29 cellular contexts compared by ENCODE assay signal in the genomic region with DNA sequence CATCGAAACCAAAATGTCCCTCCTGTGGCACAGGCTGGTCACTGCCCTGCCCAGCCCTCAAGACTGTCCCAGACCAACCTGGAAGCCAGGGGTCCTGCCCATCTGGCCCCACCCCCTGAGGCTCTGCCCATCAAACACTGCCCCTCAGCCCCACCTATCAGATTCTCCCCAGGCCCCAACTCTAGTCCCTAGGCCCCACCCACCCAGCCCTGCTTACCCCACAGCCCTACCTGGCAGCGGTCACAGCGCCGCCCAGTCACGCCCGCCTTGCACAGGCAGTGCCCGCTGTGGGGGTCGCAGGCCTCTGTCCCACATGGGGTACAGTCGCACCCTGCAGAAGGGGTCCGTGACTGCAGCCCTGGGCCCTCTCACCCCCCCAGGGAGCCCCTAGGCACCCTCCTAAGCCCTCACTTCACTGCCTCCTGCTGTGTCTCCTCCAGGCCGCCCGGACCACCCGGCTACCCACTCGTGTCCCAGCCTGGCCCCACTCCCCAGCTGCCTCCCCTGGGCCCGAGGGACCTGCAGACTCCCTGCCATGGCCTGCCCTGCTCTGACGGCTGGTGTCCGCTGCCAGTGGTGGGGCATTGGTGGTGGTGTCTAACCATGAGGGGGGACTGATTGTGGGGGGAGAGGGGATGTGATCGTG.
"Had no signal": no experiment of that assay in that cellular context is flagged by ENCODE, and none has a peak within 500 bp of the region (broad histone marks: within the 10 kb centered on the region; RNA-seq: fewer than 3 reads in every experiment).

No MANE protein-coding gene starts in this region.

- H3K4me1 ChIP-seq: ascending aorta, heart left ventricle, neural progenitor cell, parathyroid adenoma, psoas muscle had no signal

- H2AFZ ChIP-seq: neural progenitor cell, parathyroid adenoma had no signal

- FAIRE-seq: islet of Langerhans, TTC549 had no signal

- H3K9me3 ChIP-seq: ascending aorta, heart left ventricle, left ventricle myocardium inferior, psoas muscle, thoracic aorta, vagina had no signal

- H3K27me3 ChIP-seq: ascending aorta, heart left ventricle, neural progenitor cell, vagina had no signal

- ATAC-seq: effector memory CD8-positive, alpha-beta T cell; natural killer cell had no signal

- H3K4me3 ChIP-seq: ascending aorta, heart left ventricle, left ventricle myocardium inferior, lung, neural progenitor cell, psoas muscle, smooth muscle cell, thoracic aorta, vagina had no signal

- H3K9ac ChIP-seq: neural progenitor cell, parathyroid adenoma had no signal

- DNase-seq: activated CD4-positive, alpha-beta T cell treated with anti-CD3 and anti-CD28 coated beads for 48 hours; activated CD4-positive, alpha-beta T cell treated with anti-CD3 and anti-CD28 coated beads, Interleukin-2, amount 50 U/mL, for 48 hours; activated CD8-positive, alpha-beta memory T cell treated with anti-CD3 and anti-CD28 coated beads for 24 hours; activated gamma-delta T cell; activated naive CD4-positive, alpha-beta T cell treated with anti-CD3 and anti-CD28 coated beads, Interleukin-2, amount 10 ng/mL, durations not matched to agents 7 days and 5 days; activated naive CD8-positive, alpha-beta T cell treated with anti-CD3 and anti-CD28 coated beads, Interleukin-2, amount 10 ng/mL, durations not matched to agents 7 days and 5 days; cortex of kidney; effector memory CD8-positive, alpha-beta T cell; erythroblast; foreskin fibroblast; heart left ventricle; left ventricle myocardium inferior; mesendoderm; natural killer cell; occipital lobe; stimulated activated CD4-positive, alpha-beta T cell treated with anti-CD3 and anti-CD28 coated beads, Interleukin-1b, Interleukin-23, amount 100 ng/mL, for 48 hours; stimulated activated naive CD4-positive, alpha-beta T cell; T-helper 9 cell had no signal

- H3K4me2 ChIP-seq: neural progenitor cell, smooth muscle cell had no signal

- H3K27ac ChIP-seq: ascending aorta, heart left ventricle, left ventricle myocardium inferior, neural progenitor cell, parathyroid adenoma, psoas muscle, thoracic aorta, vagina, VCaP had no signal

- H3K79me2 ChIP-seq: parathyroid adenoma had no signal
